In genomic region chr12:53124352-53124723, GRCh38 we compare ENCODE assay signal across 35 cellular contexts. TPM values are rescaled to one million over a fixed set of nuclear protein-coding genes. Genes with fewer than 3 reads are reported as not detected.
"Had no signal": no experiment of that assay in that cellular context is flagged by ENCODE, and none has a peak within 500 bp of the region (broad histone marks: within the 10 kb centered on the region; RNA-seq: fewer than 3 reads in every experiment).

No MANE protein-coding gene starts in this region.

- H3K4me3 ChIP-seq: adrenal gland, body of pancreas, esophagus squamous epithelium had no signal

- H3K27ac ChIP-seq: adrenal gland, body of pancreas, esophagus squamous epithelium, VCaP had no signal

- H3K4me1 ChIP-seq: adrenal gland, body of pancreas, esophagus squamous epithelium had no signal

- H3K9me3 ChIP-seq: adrenal gland, body of pancreas, esophagus squamous epithelium had no signal

- H3K27me3 ChIP-seq: adrenal gland, body of pancreas, esophagus squamous epithelium had no signal

- DNase-seq: activated CD4-positive, alpha-beta memory T cell treated with anti-CD3 and anti-CD28 coated beads, Interleukin-2, amount 10 ng/mL, durations not matched to agents 7 days and 5 days; activated CD4-positive, alpha-beta T cell treated with anti-CD3 and anti-CD28 coated beads for 1 hour; activated CD4-positive, alpha-beta T cell treated with anti-CD3 and anti-CD28 coated beads for 4 hours; activated CD4-positive, alpha-beta T cell treated with anti-CD3 and anti-CD28 coated beads, Interleukin-2, amount 10 ng/mL, durations not matched to agents 7 days and 5 days; activated CD4-positive, alpha-beta T cell treated with anti-CD3 and anti-CD28 coated beads, Interleukin-2, amount 50 U/mL, for 4 hours; activated CD8-positive, alpha-beta memory T cell treated with anti-CD3 and anti-CD28 coated beads, Interleukin-2, amount 50 U/mL, for 48 hours; activated gamma-delta T cell; activated naive CD4-positive, alpha-beta T cell treated with anti-CD3 and anti-CD28 coated beads, Interleukin-2, amount 50 U/mL, for 16 hours; activated naive CD4-positive, alpha-beta T cell treated with Interleukin-2 at 50 U/mL for 16 hours; activated naive CD8-positive, alpha-beta T cell treated with anti-CD3 and anti-CD28 coated beads for 36 hours; activated naive CD8-positive, alpha-beta T cell treated with anti-CD3 and anti-CD28 coated beads, Interleukin-2, amount 50 U/mL, for 24 hours; activated T-cell treated with anti-CD3 and anti-CD28 coated beads for 4 hours; activated T-cell treated with anti-CD3 and anti-CD28 coated beads, Interleukin-2, amount 50 U/mL, for 24 hours; activated T-cell treated with anti-CD3 and anti-CD28 coated beads, Interleukin-2, amount 50 U/mL, for 72 hours; adrenal gland; amygdala; aorta; body of pancreas; caudate nucleus; cortex of kidney; dermis blood vessel endothelial cell; effector CD4-positive, alpha-beta T cell; effector memory CD8-positive, alpha-beta T cell; erythroblast; esophagus squamous epithelium; foreskin melanocyte; T-cell; T-helper 9 cell had no signal

- H3K36me3 ChIP-seq: adrenal gland, esophagus squamous epithelium had no signal

- ATAC-seq: activated naive CD8-positive, alpha-beta T cell treated with anti-CD3 and anti-CD28 coated beads, Interleukin-2, amount 50 U/mL, for 24 hours; activated T-cell treated with anti-CD3 and anti-CD28 coated beads, Interleukin-2, amount 50 U/mL, for 72 hours; body of pancreas; effector memory CD8-positive, alpha-beta T cell; T-cell; WTC11 had no signal

- FAIRE-seq: colon, TTC549 had no signal

RNA-seq across cellular contexts. Expression of gene SOAT2, which starts 21.1 kb away (rescaled TPM):
- total RNA-seq: body of pancreas, chondrocyte, dermis blood vessel endothelial cell, esophagus squamous epithelium, fibroblast of villous mesenchyme, WTC11 had no signal
- polyA plus RNA-seq: fibroblast of lung had no signal
